Comparison of ENCODE assay signal across 8 cellular contexts in genomic region chr4:139301143-139301820, GRCh38. TPM values are rescaled to one million over a fixed set of nuclear protein-coding genes. Genes with fewer than 3 reads are reported as not detected.
A peak's percentile ranks its signal among the peaks of the same experiment; 100 is the strongest.
DNase-seq lines count a peak whose midpoint lies in the region; ATAC-seq and TF ChIP-seq lines count a peak whose summit lies in the region.

NAA15 (plus strand) TSS chr4:139301505; CDS start chr4:139301778, 273 bp downstream.

- POLR2A ChIA-PET in activated CD4-positive, alpha-beta memory T cell treated with anti-CD3 and anti-CD28 coated beads for 36 hours (lab: Charles Lee), result interaction anchor here (0.6 to 3.3 kb wide), 14 partner anchors 9 to 286 kb away, joined by 3 to 19 read pairs (median 6); partner anchors contain the start of genes ELF2, MGARP, NOCT and SETD7

- CTCF ChIA-PET in activated CD4-positive, alpha-beta memory T cell treated with anti-CD3 and anti-CD28 coated beads for 36 hours (lab: Charles Lee), result interaction anchor here (0.5 to 2.6 kb wide), 9 partner anchors 32 to 271 kb away, joined by 3 to 12 read pairs (median 4); no protein-coding TSS in a partner anchor

- H3K36me3 ChIP-seq in right lobe of liver, result peaks cover 0 to 5% (median 0%) of the 10 kb centered on the region in 4 donors

- H3K4me3 ChIP-seq in dorsolateral prefrontal cortex, result peak within 1 kb of the TSS; percentile 63 to 100 (median 95)
- peak within 1 kb of the TSS; percentile 90 to 99 (median 92) for H3K4me3 ChIP-seq in right lobe of liver

- peaks cover 0 to 36% (median 4%) of the 10 kb centered on the region in 4 donors for H3K4me1 ChIP-seq in right lobe of liver

- DNase-seq in CD1c-positive myeloid dendritic cell (ENCODE audit: extremely low spot score) (peak; percentile 99), NCI-H82 treated with DMSO at 0.1 percent for 48 hours (lab: John Stamatoyannopoulos, UW; ENCODE audit: unreplicated experiment) (peak; percentile 89), dorsolateral prefrontal cortex (peak; percentile 95 to 98 (median 96)), right lobe of liver (peak; percentile 98 to 99 (median 99))
- DNase-seq in activated CD4-positive, alpha-beta memory T cell treated with anti-CD3 and anti-CD28 coated beads for 36 hours, result peak; percentile 99
- DNase-seq in stimulated activated CD4-positive, alpha-beta T cell treated with anti-CD3 and anti-CD28 coated beads, Interleukin-4, amount 100 ng/mL, for 4 hours, result peak; percentile 94 to 98

- peak; percentile 88 for ATAC-seq in GM19438 (IDR thresholded peaks at IDR 0.05; ENCODE audit: low read depth, unreplicated experiment)
- peak; percentile 38 for ATAC-seq in HG03575 (IDR thresholded peaks at IDR 0.05; ENCODE audit: extremely low read depth, insufficient number of reproducible peaks, low FRiP score, unreplicated experiment)
- peak; percentile 93 to 98 (median 96) for ATAC-seq in right lobe of liver

- TF ChIP-seq POLR2A in right lobe of liver (IDR thresholded peaks at IDR 0.05), result peak; percentile 92

- peaks cover 51% of the 10 kb centered on the region for H3K4me1 Mint-ChIP-seq in activated CD4-positive, alpha-beta memory T cell treated with anti-CD3 and anti-CD28 coated beads for 36 hours (ENCODE audit: low read depth)

- WGBS in right lobe of liver (ENCODE audit: insufficient coverage, low coverage, low lambda C conversion rate, missing lambda C conversion rate), result 2% methylated on average over 26 of the region's 59 CpGs

- H3K9me3 Mint-ChIP-seq in activated CD4-positive, alpha-beta memory T cell treated with anti-CD3 and anti-CD28 coated beads for 36 hours, result no peaks in the 10 kb centered on the region

- H3K27me3 ChIP-seq in dorsolateral prefrontal cortex (no peaks in the 10 kb centered on the region), right lobe of liver (no peaks in the 10 kb centered on the region)

- H3K27ac ChIP-seq in dorsolateral prefrontal cortex (peak within 1 kb of the TSS; percentile 40 to 96 (median 90)), right lobe of liver (peak within 1 kb of the TSS; percentile 63 to 93 (median 85))

- H3K4me3 Mint-ChIP-seq in activated CD4-positive, alpha-beta memory T cell treated with anti-CD3 and anti-CD28 coated beads for 36 hours, result peak within 1 kb of the TSS; percentile 100

- TF ChIP-seq CTCF in dorsolateral prefrontal cortex (IDR thresholded peaks at IDR 0.05 in 54 of 56, conservative IDR thresholded peaks at IDR 0.05 in 2 of 56; ENCODE audit: low read depth in 1 of 56, partially characterized antibody in 56 of 56) (peak in 42 of 56 donors; percentile 5 to 66 (median 34)), right lobe of liver (IDR thresholded peaks at IDR 0.05) (no peak)

- no peaks in the 10 kb centered on the region for H3K9me3 ChIP-seq in right lobe of liver

- no peaks in the 10 kb centered on the region for H3K27me3 Mint-ChIP-seq in activated CD4-positive, alpha-beta memory T cell treated with anti-CD3 and anti-CD28 coated beads for 36 hours

- intact Hi-C loops in activated CD4-positive, alpha-beta memory T cell treated with anti-CD3 and anti-CD28 coated beads for 36 hours (cut with micrococcal nuclease), result loop anchor here (1.0 to 5.0 kb wide), 8 partner anchors 35 to 851 kb away; partner anchors contain the start of genes ELF2, MAML3, NOCT and SETD7
- intact Hi-C loops in dorsolateral prefrontal cortex (cut with DNase I), result loop anchor here (2.0 to 10.0 kb wide), 5 partner anchors 104 to 254 kb away; partner anchors contain the start of genes ELF2 (in 2 of the 2), SETD7 (in 2 of the 2) and RAB33B (in 1 of the 2)
- intact Hi-C loops in right lobe of liver (cut with DNase I), result no loop called here

- peaks cover 26% of the 10 kb centered on the region for H3K36me3 Mint-ChIP-seq in activated CD4-positive, alpha-beta memory T cell treated with anti-CD3 and anti-CD28 coated beads for 36 hours

- peak within 1 kb of the TSS; percentile 100 for H3K27ac Mint-ChIP-seq in activated CD4-positive, alpha-beta memory T cell treated with anti-CD3 and anti-CD28 coated beads for 36 hours

RNA-seq across cellular contexts. Expression of gene NAA15, which starts in this region (rescaled TPM):
- 10 to 100 TPM; 91.2 to 95.8 TPM for total RNA-seq in activated CD4-positive, alpha-beta memory T cell treated with anti-CD3 and anti-CD28 coated beads for 36 hours
- 10 to 100 TPM; 28.2 to 47.1 (median 37.9) TPM for total RNA-seq in dorsolateral prefrontal cortex
- total RNA-seq in right lobe of liver, result 10 to 100 TPM; 13.3 to 19.8 (median 16.5) TPM

Comparison
In these comparisons a context has a peak if more than half of its experiments do, and no peak if none do; other contexts are left out.
1. Peak in every context shown above with its lines: DNase-seq, ATAC-seq, H3K4me3 ChIP-seq and H3K27ac ChIP-seq.
2. ATAC-seq: peak in every context shown above with its lines; median percentile 96 in right lobe of liver; 88 in GM19438; 38 in HG03575.
3. CTCF ChIP-seq: peak in dorsolateral prefrontal cortex (42 of 56); none in right lobe of liver (0 of 4).
4. intact Hi-C loops: an anchor here in activated CD4-positive, alpha-beta memory T cell treated with anti-CD3 and anti-CD28 coated beads for 36 hours (1.0 to 5.0 kb wide) and dorsolateral prefrontal cortex (2.0 to 10.0 kb wide); none called in right lobe of liver.